ENCODE assay signal across 8 cellular contexts in genomic region chr7:26061340-26062239, GRCh38.
DNase-seq lines count a peak whose midpoint lies in the region; ATAC-seq and TF ChIP-seq lines count a peak whose summit lies in the region.

No MANE protein-coding gene starts in this region.

- peak; percentile 86 for ATAC-seq in CD4-positive, alpha-beta T cell (ENCODE audit: poor library complexity)
- ATAC-seq in left colon (peak; percentile 96), GM18505 (IDR thresholded peaks at IDR 0.05; ENCODE audit: unreplicated experiment) (no peak)

- H3K27me3 Mint-ChIP-seq in CD4-positive, alpha-beta T cell = peaks cover 28% of the 10 kb centered on the region
- no peaks in the 10 kb centered on the region for H3K27me3 Mint-ChIP-seq in MCF 10A (ENCODE audit: insufficient read depth, unreplicated experiment)

- no peak overlapping the region for H3K27ac Mint-ChIP-seq in CD4-positive, alpha-beta T cell
- no peak overlapping the region for H3K27ac Mint-ChIP-seq in MCF 10A (ENCODE audit: low read depth, unreplicated experiment)

- intact Hi-C loops in CD4-positive, alpha-beta T cell (cut with DNase I, micrococcal nuclease) = loop anchor here (1.0 to 5.0 kb wide), 3 partner anchors 109 to 169 kb away; no protein-coding TSS in a partner anchor
- intact Hi-C loops in MCF 10A (cut with micrococcal nuclease) = loop anchor here (1.0 to 5.0 kb wide), 2 partner anchors 109 to 168 kb away; no protein-coding TSS in a partner anchor
- intact Hi-C loops in left colon (cut with DNase I, micrococcal nuclease) = loop anchor here in 1 of 2 donors (5.0 kb wide), 1 partner anchor 169 kb away; no protein-coding TSS in a partner anchor

- peak; percentile 50 to 73 (median 62) for DNase-seq in CD4-positive, alpha-beta T cell
- DNase-seq in H4 (ENCODE audit: low spot score) = peak; percentile 67
- peak; percentile 98 for DNase-seq in NCI-H2081 treated with DMSO at 0.1 percent for 48 hours (lab: John Stamatoyannopoulos, UW)
- DNase-seq in UCSD-AML1 (lab: John Stamatoyannopoulos, UW; ENCODE audit: unreplicated experiment) = peak; percentile 11
- DNase-seq in MCF 10A (ENCODE audit: unreplicated experiment) = peak; percentile 79
- peak; percentile 61 to 88 for DNase-seq in left colon
- DNase-seq in stimulated activated CD8-positive, alpha-beta memory T cell treated with anti-CD3 and anti-CD28 coated beads, Interleukin-12 subunit alpha, Interleukin-12 subunit beta, amount 100 ng/mL, for 1 hour (ENCODE audit: low read depth) = peak; percentile 51

- peak; percentile 87 for TF ChIP-seq CTCF in CD4-positive, alpha-beta T cell (IDR thresholded peaks at IDR 0.05)
- TF ChIP-seq CTCF in MCF 10A (IDR thresholded peaks at IDR 0.05; ENCODE audit: unreplicated experiment) = peak; percentile 76

- POLR2A ChIA-PET in CD4-positive, alpha-beta T cell (lab: Charles Lee) = interaction anchor here (1.0 kb wide), 1 partner anchor 169 kb away, joined by 3 read pairs; no protein-coding TSS in a partner anchor
- POLR2A ChIA-PET in MCF 10A (lab: Yijun Ruan, JAX) = interaction anchor here (0.9 kb wide), 1 partner anchor 169 kb away, joined by 5 read pairs; no protein-coding TSS in a partner anchor

- H3K4me1 Mint-ChIP-seq in CD4-positive, alpha-beta T cell (ENCODE audit: low read depth) = peaks cover 5% of the 10 kb centered on the region
- no peaks in the 10 kb centered on the region for H3K4me1 Mint-ChIP-seq in MCF 10A (ENCODE audit: insufficient read depth, unreplicated experiment)

- H3K27ac ChIP-seq in CD4-positive, alpha-beta T cell (ENCODE audit: low read depth, low read length) = no peak overlapping the region

- no peaks in the 10 kb centered on the region for H3K9me3 Mint-ChIP-seq in CD4-positive, alpha-beta T cell
- no peaks in the 10 kb centered on the region for H3K9me3 Mint-ChIP-seq in MCF 10A (ENCODE audit: unreplicated experiment)

- peaks cover 13% of the 10 kb centered on the region for H3K27me3 ChIP-seq in CD4-positive, alpha-beta T cell (ENCODE audit: control insufficient read depth, insufficient read depth, low read length)

- no TSS peak for BruUV-seq in MCF 10A (replicated peaks; lab: Mats Ljungman, UMichigan)

- no peaks in the 10 kb centered on the region for H3K9me3 ChIP-seq in CD4-positive, alpha-beta T cell (ENCODE audit: control insufficient read depth, low read length)

- CTCF ChIA-PET in CD4-positive, alpha-beta T cell (lab: Charles Lee) = interaction anchor here (0.7 to 2.2 kb wide), 8 partner anchors 8 to 307 kb away, joined by 3 to 8 read pairs (median 3); no protein-coding TSS in a partner anchor
- CTCF ChIA-PET in MCF 10A (lab: Yijun Ruan, JAX) = interaction anchor here (0.6 to 4.3 kb wide), 20 partner anchors 9 to 304 kb away, joined by 3 to 57 read pairs (median 4); no protein-coding TSS in a partner anchor

- no peak overlapping the region for H3K4me3 Mint-ChIP-seq in CD4-positive, alpha-beta T cell
- H3K4me3 Mint-ChIP-seq in MCF 10A (ENCODE audit: unreplicated experiment) = no peak overlapping the region

- TF ChIP-seq POLR2A in GM18505 (IDR thresholded peaks at IDR 0.05; ENCODE audit: borderline replicate concordance, extremely low read depth, insufficient read depth, insufficient read length) = no peak

- no peaks in the 10 kb centered on the region for H3K36me3 Mint-ChIP-seq in CD4-positive, alpha-beta T cell (ENCODE audit: low read depth)
- H3K36me3 Mint-ChIP-seq in MCF 10A (ENCODE audit: insufficient read depth, unreplicated experiment) = no peaks in the 10 kb centered on the region

Comparison
In these comparisons a context has a peak if more than half of its experiments do, and no peak if none do; other contexts are left out.
1. DNase-seq: peak in every context shown above with its lines; median percentile 98 in NCI-H2081 treated with DMSO at 0.1 percent for 48 hours; 79 in MCF 10A; 74 in left colon; 67 in H4; 62 in CD4-positive, alpha-beta T cell; 51 in stimulated activated CD8-positive, alpha-beta memory T cell treated with anti-CD3 and anti-CD28 coated beads, Interleukin-12 subunit alpha, Interleukin-12 subunit beta, amount 100 ng/mL, for 1 hour; 11 in UCSD-AML1.